In the genomic region with DNA sequence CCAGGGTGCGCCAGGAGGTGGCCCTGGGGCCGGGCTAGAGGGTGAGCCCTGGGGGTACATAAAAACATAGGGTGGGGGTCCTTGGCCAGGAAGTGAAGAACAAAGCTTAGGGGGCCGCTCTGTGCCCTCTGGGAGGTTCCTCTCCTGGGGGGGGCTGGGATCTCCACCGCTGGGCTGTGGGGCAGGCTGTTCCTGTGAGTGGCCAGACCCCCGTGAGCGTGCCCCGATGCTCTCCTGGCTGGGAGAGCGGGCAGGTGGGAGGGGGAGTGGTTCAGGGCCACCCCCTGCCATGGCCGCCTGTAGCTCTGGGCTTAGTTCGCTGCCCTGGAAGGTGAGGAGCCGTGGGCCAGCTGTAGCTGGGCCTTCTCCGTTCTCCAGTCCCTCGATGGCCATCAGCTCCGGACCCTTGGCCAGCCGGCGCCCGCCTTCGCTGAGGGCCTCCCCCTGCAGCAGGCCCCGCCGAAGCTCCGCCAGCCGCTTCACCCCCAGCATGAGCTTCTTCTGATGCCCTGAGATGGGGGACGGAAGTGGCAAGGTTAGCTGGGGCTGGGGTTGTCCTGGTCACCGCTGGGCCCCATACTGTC, we compare ENCODE assay signal across 17 cellular contexts. TPM values are rescaled to one million over a fixed set of nuclear protein-coding genes. Genes with fewer than 3 reads are reported as not detected.
DNase-seq lines count a peak whose midpoint lies in the region; ATAC-seq, FAIRE-seq and TF ChIP-seq lines count a peak whose summit lies in the region.
"Had no signal": no experiment of that assay in that cellular context is flagged by ENCODE, and none has a peak within 500 bp of the region (broad histone marks: within the 10 kb centered on the region; RNA-seq: fewer than 3 reads in every experiment).

No MANE protein-coding gene starts in this region.

- TF ChIP-seq EP300 in HepG2 (IDR thresholded peaks at IDR 0.05; ENCODE audit: low read depth in 2 of 2, low read length in 2 of 2) (no peak), HepG2 (CRISPR knock-in tag; IDR thresholded peaks at IDR 0.05; ENCODE audit: borderline replicate concordance) (no peak)

- in situ Hi-C loops in HepG2 (cut with HindIII; ENCODE audit: extremely low pct_ligation_motif_present, low pct_unique_long_range_greater_than_20kb), result no loop called here

- TF ChIP-seq POLR2A in HepG2 (IDR thresholded peaks at IDR 0.05; ENCODE audit: insufficient read depth in 1 of 2, low read depth in 2 of 2, low read length in 2 of 2), result no peak

- H3K27me3 ChIP-seq in PC-3 (ENCODE audit: low read length), result no peaks in the 10 kb centered on the region
- H3K27me3 ChIP-seq in HepG2 (ENCODE audit: control insufficient read depth in 1 of 2, insufficient read depth in 2 of 2, low read length in 2 of 2), result no peaks in the 10 kb centered on the region
- no peaks in the 10 kb centered on the region for H3K27me3 ChIP-seq in thoracic aorta (replicated peaks; ENCODE audit: insufficient read depth)

- TF ChIP-seq RAD21 in HepG2 (CRISPR knock-in tag; IDR thresholded peaks at IDR 0.05), result no peak

- no peaks in the 10 kb centered on the region for H3K9me2 ChIP-seq in PC-3 (replicated peaks; ENCODE audit: low read length)

- ATAC-seq in PC-3 (no peak), HepG2 (no peak), thoracic aorta (ENCODE audit: insufficient number of reproducible peaks, low FRiP score, low read depth) (no peak)
- ATAC-seq: SK-N-SH treated with all-trans-retinoic acid at 6 μM for 48 hours had no signal

- POLR2A ChIA-PET in PC-3 (lab: Charles Lee; ENCODE audit: unreplicated experiment), result no interaction called here
- POLR2A ChIA-PET in HepG2 (lab: Yijun Ruan, JAX), result interaction anchor here (0.9 to 1.0 kb wide), 2 partner anchors 9 to 54 kb away, joined by 3 to 4 read pairs; no protein-coding TSS in a partner anchor

- no peaks in the 10 kb centered on the region; the same call in 1 of the 2 replicates for H4K20me1 ChIP-seq in PC-3 (ENCODE audit: low read length)
- no peaks in the 10 kb centered on the region for H4K20me1 ChIP-seq in HepG2 (ENCODE audit: insufficient read depth, low read length)

- H3K4me3 ChIP-seq in PC-3 (ENCODE audit: low read length) (no peak overlapping the region), HepG2 (replicated peaks in 1 of 3; ENCODE audit: insufficient read depth in 1 of 3, low read depth in 2 of 3, low read length in 3 of 3) (no peak overlapping the region), thoracic aorta (no peak overlapping the region)
- H3K4me3 ChIP-seq: GM23248 had no signal

- H3K4me2 ChIP-seq in PC-3 (ENCODE audit: low read length) (no peak overlapping the region), HepG2 (ENCODE audit: low read depth, low read length) (no peak overlapping the region)

- H3K27ac ChIP-seq in PC-3 (ENCODE audit: low read length), result no peak overlapping the region
- H3K27ac ChIP-seq in cingulate gyrus (ENCODE audit: low read depth, low read length), result peak overlapping the region; percentile 91
- H3K27ac ChIP-seq in HepG2 (ENCODE audit: extremely low read length, insufficient read depth, low read length), result no peak overlapping the region
- peak overlapping the region; percentile 58 to 71 for H3K27ac ChIP-seq in thoracic aorta
- H3K27ac ChIP-seq: GM23248 had no signal

- no peaks in the 10 kb centered on the region for H3K9me3 ChIP-seq in PC-3 (ENCODE audit: low read length)
- no peaks in the 10 kb centered on the region for H3K9me3 ChIP-seq in HepG2 (ENCODE audit: low read length)
- no peaks in the 10 kb centered on the region for H3K9me3 ChIP-seq in thoracic aorta

- intact Hi-C loops in PC-3 (cut with micrococcal nuclease), result no loop called here
- intact Hi-C loops in HepG2 (cut with micrococcal nuclease; ENCODE audit: unreplicated experiment), result no loop called here

- H3K79me2 ChIP-seq in PC-3 (ENCODE audit: low read length) (no peaks in the 10 kb centered on the region), HepG2 (ENCODE audit: insufficient read depth, low read length) (no peaks in the 10 kb centered on the region)

- H3K36me3 ChIP-seq in PC-3 (ENCODE audit: low read depth, low read length) (peaks cover 26% of the 10 kb centered on the region; the same call in 1 of the 2 replicates), HepG2 (replicated peaks in 1 of 2; ENCODE audit: control insufficient read depth in 1 of 2, insufficient read depth in 2 of 2, low read length in 2 of 2) (peaks cover 19 to 42% of the 10 kb centered on the region in 2 experiments; a peak in 4 of 5 replicates), thoracic aorta (peaks cover 39% of the 10 kb centered on the region)

- TSS peak; percentile 4 for BruUV-seq in PC-3 (replicated peaks; lab: Mats Ljungman, UMichigan)
- BruUV-seq in HepG2 (replicated peaks; lab: Mats Ljungman, UMichigan), result no TSS peak

- no peak for TF ChIP-seq CTCF in PC-3 (conservative IDR thresholded peaks at IDR 0.05; ENCODE audit: low read depth, low read length)
- TF ChIP-seq CTCF in HepG2 (CRISPR knock-in tag; IDR thresholded peaks at IDR 0.05), result no peak
- TF ChIP-seq CTCF in thoracic aorta (IDR thresholded peaks at IDR 0.05), result no peak

- no peak overlapping the region for H2AFZ ChIP-seq in PC-3 (ENCODE audit: low read length)
- no peak overlapping the region for H2AFZ ChIP-seq in HepG2 (ENCODE audit: low read length)
- H2AFZ ChIP-seq: GM23248 had no signal

- CTCF ChIA-PET in PC-3 (lab: Charles Lee), result no interaction called here
- CTCF ChIA-PET in HepG2 (lab: Yijun Ruan, JAX; ENCODE audit: low intra/inter-chr PET ratio, low total read pairs), result interaction anchor here (2.7 kb wide), 1 partner anchor 13 kb away, joined by 22 read pairs; a partner anchor contains a TSS

- H3F3A ChIP-seq in PC-3 (ENCODE audit: low read length, unreplicated experiment), result no peaks in the 10 kb centered on the region

- 95% methylated on average over 20 of the region's 24 CpGs for WGBS in HepG2 (ENCODE audit: low lambda C conversion rate)

- H3K9ac ChIP-seq in PC-3 (ENCODE audit: low read length) (no peak overlapping the region), HepG2 (ENCODE audit: insufficient read depth, low read depth, low read length) (no peak overlapping the region)
- H3K9ac ChIP-seq: GM23248 had no signal

- no peaks in the 10 kb centered on the region for H3K4me1 ChIP-seq in PC-3 (ENCODE audit: insufficient read depth, low read length)
- H3K4me1 ChIP-seq in HepG2 (ENCODE audit: insufficient read depth, low read length), result peaks cover 15% of the 10 kb centered on the region
- H3K4me1 ChIP-seq in thoracic aorta (ENCODE audit: control insufficient read depth in 1 of 2, low read depth in 2 of 2), result peaks cover 5 to 35% of the 10 kb centered on the region in 2 donors

- no peak for DNase-seq in PC-3
- no peak for DNase-seq in HepG2 (ENCODE audit: low spot score)
- no peak for DNase-seq in thoracic aorta (ENCODE audit: low spot score)
- DNase-seq in NCI-H510A treated with DMSO at 0.1 percent for 48 hours (lab: John Stamatoyannopoulos, UW), result no peak
- no peak for DNase-seq in activated CD4-positive, CD25-positive, alpha-beta regulatory T cell (lab: John Stamatoyannopoulos, UW)
- DNase-seq in anterior cingulate cortex (lab: John Stamatoyannopoulos, UW), result no peak
- DNase-seq: ACHN, GM23248, HCEC 1CT, NCI-H1092 treated with DMSO at 0.1 percent for 48 hours, NCI-H2081 treated with DMSO at 0.1 percent for 48 hours, NCI-H446 treated with DMSO at 0.1 percent for 48 hours, SIG-M5 had no signal

- no peak for FAIRE-seq in HepG2 (lab: Jason Lieb, UNC)
- FAIRE-seq: G401.6 had no signal

RNA-seq across cellular contexts. Expression of a gene that starts 12.5 kb away (rescaled TPM):
- total RNA-seq in PC-3 (2014; rRNA removed), result 22.0 and 28.3 TPM in 2 replicates
- 5.2 and 10.6 TPM in 2 replicates for total RNA-seq in HepG2 (2016; rRNA removed; fragmentation: Illumina TruSeq; extraction: Trizol)
- total RNA-seq in HepG2 (2016; cell fraction: cytosol; rRNA removed; fragmentation: Illumina TruSeq; extraction: Trizol; ENCODE audit: low read depth), result 1.5 and 1.8 TPM in 2 replicates
- 4.9 and 7.5 TPM in 2 replicates for total RNA-seq in HepG2 (2016; cell fraction: insoluble cytoplasmic fraction; rRNA removed; fragmentation: Illumina TruSeq; extraction: Trizol)
- 3.4 and 4.1 TPM in 2 replicates for total RNA-seq in HepG2 (2016; cell fraction: membrane; rRNA removed; fragmentation: Illumina TruSeq; extraction: Trizol)
- total RNA-seq in HepG2 (2016; cell fraction: nucleus; rRNA removed; fragmentation: Illumina TruSeq; extraction: Trizol), result 6.8 and 8.0 TPM in 2 replicates
- 6.8 and 7.8 TPM in 2 replicates for polyA plus RNA-seq in HepG2 (2011; rRNA removed)
- 1.9 and 2.2 TPM in 2 replicates for polyA plus RNA-seq in HepG2 (2011; cell fraction: cytosol; rRNA removed)
- 23.6 and 26.5 TPM in 2 replicates for polyA plus RNA-seq in HepG2 (2011; cell fraction: nucleus; rRNA removed)
- 6.2 and 9.6 TPM in 2 replicates for polyA plus RNA-seq in HepG2 (2012)
- 0.61 and 0.68 TPM in 2 replicates for polyA plus RNA-seq in HepG2 (2016; cell fraction: cytosol; fragmentation: Illumina TruSeq; extraction: Trizol; ENCODE audit: low read depth)
- 4.4 and 7.0 TPM in 2 replicates for polyA plus RNA-seq in HepG2 (2016; cell fraction: insoluble cytoplasmic fraction; fragmentation: Illumina TruSeq; extraction: Trizol; ENCODE audit: low read depth)
- polyA plus RNA-seq in HepG2 (2016; cell fraction: membrane; fragmentation: Illumina TruSeq; extraction: Trizol; ENCODE audit: low read depth), result 1.6 and 1.8 TPM in 2 replicates
- polyA plus RNA-seq in HepG2 (2016; cell fraction: nucleus; fragmentation: Illumina TruSeq; extraction: Trizol; ENCODE audit: insufficient read depth, low read depth), result 16.3 and 16.6 TPM in 2 replicates
- polyA minus RNA-seq in HepG2 (2011; rRNA and poly(A)+ RNA removed; ENCODE audit: low replicate concordance), result 11.8 and 14.9 TPM in 2 replicates
- polyA minus RNA-seq in HepG2 (2011; cell fraction: cytosol; rRNA and poly(A)+ RNA removed), result 4.9 and 5.0 TPM in 2 replicates
- polyA minus RNA-seq in HepG2 (2011; cell fraction: nucleus; rRNA and poly(A)+ RNA removed), result 17.0 and 20.4 TPM in 2 replicates
- total RNA-seq in thoracic aorta, result 10 to 100 TPM; 26.0 to 32.4 TPM
- polyA plus RNA-seq: CD14-positive monocyte had no signal

RNA-seq across cellular contexts. Expression of a gene that starts 13.5 kb away (rescaled TPM):
- 61.6 and 70.4 TPM in 2 replicates for total RNA-seq in PC-3 (2014; rRNA removed)
- total RNA-seq in HepG2 (2016; rRNA removed; fragmentation: Illumina TruSeq; extraction: Trizol), result 43.6 and 62.9 TPM in 2 replicates
- 20.6 and 23.0 TPM in 2 replicates for total RNA-seq in HepG2 (2016; cell fraction: cytosol; rRNA removed; fragmentation: Illumina TruSeq; extraction: Trizol; ENCODE audit: low read depth)
- total RNA-seq in HepG2 (2016; cell fraction: insoluble cytoplasmic fraction; rRNA removed; fragmentation: Illumina TruSeq; extraction: Trizol), result 44.0 and 64.1 TPM in 2 replicates
- 44.5 and 45.0 TPM in 2 replicates for total RNA-seq in HepG2 (2016; cell fraction: membrane; rRNA removed; fragmentation: Illumina TruSeq; extraction: Trizol)
- 39.9 and 48.4 TPM in 2 replicates for total RNA-seq in HepG2 (2016; cell fraction: nucleus; rRNA removed; fragmentation: Illumina TruSeq; extraction: Trizol)
- polyA plus RNA-seq in HepG2 (2011; rRNA removed), result 63.3 and 64.4 TPM in 2 replicates
- 36.2 and 47.1 TPM in 2 replicates for polyA plus RNA-seq in HepG2 (2011; cell fraction: cytosol; rRNA removed)
- polyA plus RNA-seq in HepG2 (2011; cell fraction: nucleus; rRNA removed), result 87.7 and 89.1 TPM in 2 replicates
- 22.1 and 34.4 TPM in 2 replicates for polyA plus RNA-seq in HepG2 (2012)
- polyA plus RNA-seq in HepG2 (2016; cell fraction: cytosol; fragmentation: Illumina TruSeq; extraction: Trizol; ENCODE audit: low read depth), result 20.4 and 20.5 TPM in 2 replicates
- polyA plus RNA-seq in HepG2 (2016; cell fraction: insoluble cytoplasmic fraction; fragmentation: Illumina TruSeq; extraction: Trizol; ENCODE audit: low read depth), result 37.7 and 50.5 TPM in 2 replicates
- polyA plus RNA-seq in HepG2 (2016; cell fraction: membrane; fragmentation: Illumina TruSeq; extraction: Trizol; ENCODE audit: low read depth), result 30.9 and 35.9 TPM in 2 replicates
- 108 and 110 TPM in 2 replicates for polyA plus RNA-seq in HepG2 (2016; cell fraction: nucleus; fragmentation: Illumina TruSeq; extraction: Trizol; ENCODE audit: insufficient read depth, low read depth)
- polyA minus RNA-seq in HepG2 (2011; rRNA and poly(A)+ RNA removed; ENCODE audit: low replicate concordance), result 56.0 and 95.0 TPM in 2 replicates
- 11.3 and 14.0 TPM in 2 replicates for polyA minus RNA-seq in HepG2 (2011; cell fraction: cytosol; rRNA and poly(A)+ RNA removed)
- 13.9 and 15.5 TPM in 2 replicates for polyA minus RNA-seq in HepG2 (2011; cell fraction: nucleus; rRNA and poly(A)+ RNA removed)
- 10 to 100 TPM; 17.1 to 48.6 TPM for total RNA-seq in thoracic aorta

RNA-seq across cellular contexts. Expression of a gene that starts 22.7 kb away (rescaled TPM):
- total RNA-seq in PC-3 (2014; rRNA removed), result 92.9 and 122 TPM in 2 replicates
- total RNA-seq in HepG2 (2016; rRNA removed; fragmentation: Illumina TruSeq; extraction: Trizol), result 53.9 and 86.7 TPM in 2 replicates
- total RNA-seq in HepG2 (2016; cell fraction: cytosol; rRNA removed; fragmentation: Illumina TruSeq; extraction: Trizol; ENCODE audit: low read depth), result 27.2 and 32.8 TPM in 2 replicates
- total RNA-seq in HepG2 (2016; cell fraction: insoluble cytoplasmic fraction; rRNA removed; fragmentation: Illumina TruSeq; extraction: Trizol), result 51.9 and 87.2 TPM in 2 replicates
- total RNA-seq in HepG2 (2016; cell fraction: membrane; rRNA removed; fragmentation: Illumina TruSeq; extraction: Trizol), result 45.8 and 50.7 TPM in 2 replicates
- 72.1 and 85.8 TPM in 2 replicates for total RNA-seq in HepG2 (2016; cell fraction: nucleus; rRNA removed; fragmentation: Illumina TruSeq; extraction: Trizol)
- 83.0 and 109 TPM in 2 replicates for polyA plus RNA-seq in HepG2 (2011; rRNA removed)
- polyA plus RNA-seq in HepG2 (2011; cell fraction: cytosol; rRNA removed), result 40.2 and 67.1 TPM in 2 replicates
- polyA plus RNA-seq in HepG2 (2011; cell fraction: nucleus; rRNA removed), result 384 and 448 TPM in 2 replicates
- 33.3 and 59.5 TPM in 2 replicates for polyA plus RNA-seq in HepG2 (2012)
- 23.2 and 28.1 TPM in 2 replicates for polyA plus RNA-seq in HepG2 (2016; cell fraction: cytosol; fragmentation: Illumina TruSeq; extraction: Trizol; ENCODE audit: low read depth)
- 41.6 and 52.9 TPM in 2 replicates for polyA plus RNA-seq in HepG2 (2016; cell fraction: insoluble cytoplasmic fraction; fragmentation: Illumina TruSeq; extraction: Trizol; ENCODE audit: low read depth)
- 32.5 and 33.0 TPM in 2 replicates for polyA plus RNA-seq in HepG2 (2016; cell fraction: membrane; fragmentation: Illumina TruSeq; extraction: Trizol; ENCODE audit: low read depth)
- polyA plus RNA-seq in HepG2 (2016; cell fraction: nucleus; fragmentation: Illumina TruSeq; extraction: Trizol; ENCODE audit: insufficient read depth, low read depth), result 204 and 230 TPM in 2 replicates
- 30.9 and 126 TPM in 2 replicates for polyA minus RNA-seq in HepG2 (2011; rRNA and poly(A)+ RNA removed; ENCODE audit: low replicate concordance)
- polyA minus RNA-seq in HepG2 (2011; cell fraction: cytosol; rRNA and poly(A)+ RNA removed), result 30.6 and 31.7 TPM in 2 replicates
- polyA minus RNA-seq in HepG2 (2011; cell fraction: nucleus; rRNA and poly(A)+ RNA removed), result 79.4 and 86.0 TPM in 2 replicates
- total RNA-seq in thoracic aorta, result 10 to 100 TPM in 1 of 2 donors, 1 to 10 TPM in 1; 6.4 to 20.0 TPM
- total RNA-seq: GM23248 had no signal
- polyA plus RNA-seq: GM23248 had no signal

RNA-seq across cellular contexts. Expression of a gene that starts 46.4 kb away (rescaled TPM):
- total RNA-seq in PC-3 (2014; rRNA removed), result 45.6 and 88.3 TPM in 2 replicates
- total RNA-seq in HepG2 (2016; rRNA removed; fragmentation: Illumina TruSeq; extraction: Trizol), result 20.8 and 32.6 TPM in 2 replicates
- total RNA-seq in HepG2 (2016; cell fraction: cytosol; rRNA removed; fragmentation: Illumina TruSeq; extraction: Trizol; ENCODE audit: low read depth), result 26.4 and 26.9 TPM in 2 replicates
- total RNA-seq in HepG2 (2016; cell fraction: insoluble cytoplasmic fraction; rRNA removed; fragmentation: Illumina TruSeq; extraction: Trizol), result 17.2 and 32.1 TPM in 2 replicates
- total RNA-seq in HepG2 (2016; cell fraction: membrane; rRNA removed; fragmentation: Illumina TruSeq; extraction: Trizol), result 23.6 and 28.5 TPM in 2 replicates
- total RNA-seq in HepG2 (2016; cell fraction: nucleus; rRNA removed; fragmentation: Illumina TruSeq; extraction: Trizol), result 32.2 and 37.2 TPM in 2 replicates
- polyA plus RNA-seq in HepG2 (2011; rRNA removed), result 134 and 150 TPM in 2 replicates
- 37.1 and 46.4 TPM in 2 replicates for polyA plus RNA-seq in HepG2 (2011; cell fraction: cytosol; rRNA removed)
- polyA plus RNA-seq in HepG2 (2011; cell fraction: nucleus; rRNA removed), result 1,312 and 1,888 TPM in 2 replicates
- polyA plus RNA-seq in HepG2 (2012), result 125 and 137 TPM in 2 replicates
- 5.0 and 5.4 TPM in 2 replicates for polyA plus RNA-seq in HepG2 (2016; cell fraction: cytosol; fragmentation: Illumina TruSeq; extraction: Trizol; ENCODE audit: low read depth)
- 15.7 and 19.0 TPM in 2 replicates for polyA plus RNA-seq in HepG2 (2016; cell fraction: insoluble cytoplasmic fraction; fragmentation: Illumina TruSeq; extraction: Trizol; ENCODE audit: low read depth)
- 16.7 and 22.4 TPM in 2 replicates for polyA plus RNA-seq in HepG2 (2016; cell fraction: membrane; fragmentation: Illumina TruSeq; extraction: Trizol; ENCODE audit: low read depth)
- 121 and 131 TPM in 2 replicates for polyA plus RNA-seq in HepG2 (2016; cell fraction: nucleus; fragmentation: Illumina TruSeq; extraction: Trizol; ENCODE audit: insufficient read depth, low read depth)
- 36.2 and 133 TPM in 2 replicates for polyA minus RNA-seq in HepG2 (2011; rRNA and poly(A)+ RNA removed; ENCODE audit: low replicate concordance)
- 52.6 and 54.1 TPM in 2 replicates for polyA minus RNA-seq in HepG2 (2011; cell fraction: cytosol; rRNA and poly(A)+ RNA removed)
- polyA minus RNA-seq in HepG2 (2011; cell fraction: nucleus; rRNA and poly(A)+ RNA removed), result 148 and 161 TPM in 2 replicates
- total RNA-seq in thoracic aorta, result 10 to 100 TPM; 57.1 to 83.4 TPM

Comparison
In these comparisons a context has a peak if more than half of its experiments do, and no peak if none do; other contexts are left out.
1. H3K27ac ChIP-seq: peak in cingulate gyrus (single experiment) and thoracic aorta (2 of 2); none in PC-3 (single experiment) and HepG2 (single experiment).